In the genomic region with DNA sequence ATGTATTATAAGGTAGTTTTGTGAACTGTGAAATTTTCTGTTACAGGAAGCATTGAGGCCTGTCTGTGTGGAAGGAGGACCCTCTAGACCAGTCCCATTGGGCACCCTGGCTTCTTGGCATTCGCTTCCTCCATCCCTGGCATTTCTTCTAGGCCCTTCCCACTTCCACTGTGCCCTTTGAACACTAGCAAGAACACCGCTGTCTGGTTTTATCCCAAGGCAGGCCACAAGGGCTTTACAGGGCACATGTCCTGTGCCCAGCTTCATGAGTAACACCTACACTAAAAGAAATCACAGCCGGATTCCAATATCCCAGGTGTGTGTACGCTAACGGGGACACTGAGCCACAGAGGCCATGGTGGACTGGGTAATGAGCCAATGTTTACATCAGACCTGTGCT, we compare ENCODE assay signal across 24 cellular contexts.
"Had no signal": no experiment of that assay in that cellular context is flagged by ENCODE, and none has a peak within 500 bp of the region (broad histone marks: within the 10 kb centered on the region; RNA-seq: fewer than 3 reads in every experiment).

No MANE protein-coding gene starts in this region.

- H3K27me3 ChIP-seq: heart right ventricle, hepatocyte, ovary, right atrium auricular region, right lobe of liver, suprapubic skin, tibial artery, upper lobe of right lung had no signal

- H3K27ac ChIP-seq: heart right ventricle, hepatocyte, left ventricle myocardium inferior, ovary, right atrium auricular region, right lobe of liver, suprapubic skin, thoracic aorta, tibial artery, upper lobe of right lung had no signal

- FAIRE-seq: keratinocyte, urothelium cell line had no signal

- H3K4me3 ChIP-seq: heart right ventricle, hepatocyte, left ventricle myocardium inferior, lung, ovary, right atrium auricular region, right lobe of liver, suprapubic skin, thoracic aorta, tibial artery, upper lobe of right lung had no signal

- H3K79me2 ChIP-seq: hepatocyte had no signal

- H3K9me3 ChIP-seq: left ventricle myocardium inferior, ovary, right atrium auricular region, right lobe of liver, suprapubic skin, thoracic aorta, tibial artery, upper lobe of right lung had no signal

- DNase-seq: heart right ventricle; kidney glomerular epithelial cell; left cardiac atrium; left ventricle myocardium inferior; mesendoderm; naive thymus-derived CD4-positive, alpha-beta T cell; ovary; right lobe of liver; stimulated activated CD4-positive, alpha-beta T cell treated with anti-CD3 and anti-CD28 coated beads, Interleukin-12 subunit alpha, Interleukin-12 subunit beta, amount 100 ng/mL, for 4 hours; stimulated activated CD4-positive, alpha-beta T cell treated with anti-CD3 and anti-CD28 coated beads, Interleukin-15, amount 100 ng/mL, for 24 hours; stimulated activated CD4-positive, alpha-beta T cell treated with anti-CD3 and anti-CD28 coated beads, Interleukin-2, amount 100 ng/mL, for 24 hours; stimulated activated CD4-positive, alpha-beta T cell treated with anti-CD3 and anti-CD28 coated beads, Interleukin-4, amount 100 ng/mL, for 1 hour; stimulated activated naive B cell treated with anti-CD40 and anti-IgM and Interleukin-4, amounts not matched to agents 10 μg/mL and 1 μg/mL and 100 μg/mL, for 72 hours; tibial artery; trophoblast cell; upper lobe of right lung had no signal

- H3K4me1 ChIP-seq: right atrium auricular region, right lobe of liver, suprapubic skin, upper lobe of right lung had no signal

- H3K36me3 ChIP-seq: heart right ventricle, left ventricle myocardium inferior, ovary, right atrium auricular region, right lobe of liver, suprapubic skin, thoracic aorta, tibial artery, upper lobe of right lung had no signal

- ATAC-seq: heart right ventricle; left cardiac atrium; naive thymus-derived CD4-positive, alpha-beta T cell; natural killer cell treated with Interleukin-12 subunit alpha and Interleukin-12 subunit beta and Interleukin-15 and Interleukin-18, amount 100 ng/mL, for 72 hours; stimulated activated naive B cell treated with anti-CD40 and anti-IgM and Interleukin-4, amounts not matched to agents 10 μg/mL and 1 μg/mL and 100 μg/mL, for 72 hours; upper lobe of right lung had no signal

- H2AFZ ChIP-seq: hepatocyte had no signal

- H3K4me2 ChIP-seq: hepatocyte had no signal
